Comparison of ENCODE assay signal across 10 cellular contexts in genomic region chr20:49280463-49281058, GRCh38. TPM values are rescaled to one million over a fixed set of nuclear protein-coding genes. Genes with fewer than 3 reads are reported as not detected.
DNase-seq lines count a peak whose midpoint lies in the region; ATAC-seq and TF ChIP-seq lines count a peak whose summit lies in the region.
"Had no signal": no experiment of that assay in that cellular context is flagged by ENCODE, and none has a peak within 500 bp of the region (broad histone marks: within the 10 kb centered on the region; RNA-seq: fewer than 3 reads in every experiment).

No MANE protein-coding gene starts in this region.

- peaks cover 41% of the 10 kb centered on the region for H3K23me2 ChIP-seq in H9 (ENCODE audit: insufficient read length, low read depth, low read length, poor library complexity, severe bottlenecking)

- peaks cover 19% of the 10 kb centered on the region for H3K27me3 Mint-ChIP-seq in H9 (ENCODE audit: low read depth)
- H3K27me3 Mint-ChIP-seq in activated naive CD8-positive, alpha-beta T cell treated with anti-CD3 and anti-CD28 coated beads, Interleukin-2, amount 50 U/mL, for 24 hours, result peaks cover 5% of the 10 kb centered on the region

- H2BK15ac ChIP-seq in H9 (ENCODE audit: low read depth, low read length), result no peak overlapping the region

- no peak overlapping the region for H3K56ac ChIP-seq in H9 (ENCODE audit: insufficient read length, low read depth, low read length)

- no TSS peak for BruUV-seq in A673 (replicated peaks; lab: Mats Ljungman, UMichigan)

- H4K91ac ChIP-seq in H9 (ENCODE audit: insufficient read length, low read depth, low read length), result no peak overlapping the region

- peak overlapping the region; percentile 99 for H3K9ac ChIP-seq in H9 (ENCODE audit: extremely low read depth, insufficient read length, low read length)

- POLR2A ChIA-PET in A673 (lab: Charles Lee; ENCODE audit: low non-redundant PET), result no interaction called here

- peak; percentile 29 for DNase-seq in A673 (ENCODE audit: low spot score)
- no peak for DNase-seq in H9
- DNase-seq in activated naive CD8-positive, alpha-beta T cell treated with anti-CD3 and anti-CD28 coated beads, Interleukin-2, amount 50 U/mL, for 24 hours, result no peak
- no peak for DNase-seq in lower lobe of right lung
- no peak for DNase-seq in NK-92 treated with Interleukin-12 subunit alpha and Interleukin-12 subunit beta, amount 100 ng/mL, for 24 hours (lab: John Stamatoyannopoulos, UW)
- DNase-seq in NCI-H510A (lab: John Stamatoyannopoulos, UW), result no peak
- no peak for DNase-seq in activated gamma-delta T cell treated with Interleukin-2 at 50 U/mL for 16 hours
- DNase-seq in body of pancreas, result no peak
- DNase-seq: central memory CD4-positive, alpha-beta T cell; NCI-H1930 had no signal

- H2BK5ac ChIP-seq in H9 (ENCODE audit: insufficient read length, low read length), result no peak overlapping the region

- peak overlapping the region; percentile 100 for H3K4me2 ChIP-seq in H9 (ENCODE audit: insufficient read depth, insufficient read length, low read length)

- no peaks in the 10 kb centered on the region for H4K20me1 ChIP-seq in H9 (ENCODE audit: control insufficient read depth, insufficient read depth, insufficient read length)

- H3K79me1 ChIP-seq in H9 (ENCODE audit: insufficient read depth, low read depth, low read length, poor library complexity, severe bottlenecking), result no peaks in the 10 kb centered on the region

- H4K5ac ChIP-seq in H9 (ENCODE audit: insufficient read length, low read depth, low read length), result no peak overlapping the region

- H3K27me3 ChIP-seq in A673 (replicated peaks; ENCODE audit: insufficient read depth, low read depth, low read length, poor library complexity) (no peaks in the 10 kb centered on the region), H9 (ENCODE audit: insufficient read depth, low read length) (no peaks in the 10 kb centered on the region), lower lobe of right lung (ENCODE audit: low read depth) (no peaks in the 10 kb centered on the region), body of pancreas (no peaks in the 10 kb centered on the region)

- H3K27ac Mint-ChIP-seq in H9, result peak overlapping the region; percentile 97 to 99 (median 98); a peak in 6 of 7 replicates
- peak overlapping the region; percentile 99 for H3K27ac Mint-ChIP-seq in activated naive CD8-positive, alpha-beta T cell treated with anti-CD3 and anti-CD28 coated beads, Interleukin-2, amount 50 U/mL, for 24 hours

- peaks cover 28% of the 10 kb centered on the region for H3K9me3 ChIP-seq in A673 (ENCODE audit: low read depth, low read length, poor library complexity, severe bottlenecking)
- H3K9me3 ChIP-seq in H9 (ENCODE audit: control insufficient read depth, low read depth, low read length), result no peaks in the 10 kb centered on the region
- peaks cover 30% of the 10 kb centered on the region for H3K9me3 ChIP-seq in lower lobe of right lung
- H3K9me3 ChIP-seq in body of pancreas, result peaks cover 0 to 16% (median 0%) of the 10 kb centered on the region in 3 donors

- intact Hi-C loops in A673 (cut with micrococcal nuclease; ENCODE audit: unreplicated experiment) (no loop called here), lower lobe of right lung (cut with DNase I) (no loop called here), body of pancreas (cut with DNase I) (no loop called here)

- H4K8ac ChIP-seq in H9 (replicated peaks; ENCODE audit: insufficient read length, low read depth, low read length), result no peak overlapping the region

- H3K4me3 ChIP-seq in A673 (ENCODE audit: low read depth, low read length, poor library complexity, severe bottlenecking), result peak overlapping the region; percentile 81
- peak overlapping the region; percentile 91 for H3K4me3 ChIP-seq in lower lobe of right lung
- H3K4me3 ChIP-seq in body of pancreas, result no peak overlapping the region

- no peak overlapping the region for H2AK5ac ChIP-seq in H9 (ENCODE audit: insufficient read length, low read length)

- peaks cover 13% of the 10 kb centered on the region for H3K4me1 ChIP-seq in A673 (ENCODE audit: insufficient read depth, low read length, poor library complexity, severe bottlenecking)
- H3K4me1 ChIP-seq in H9 (ENCODE audit: insufficient read depth, low read length), result no peaks in the 10 kb centered on the region
- H3K4me1 ChIP-seq in lower lobe of right lung, result peaks cover 59% of the 10 kb centered on the region
- peaks cover 57% of the 10 kb centered on the region for H3K4me1 ChIP-seq in body of pancreas

- H3K4me1 Mint-ChIP-seq in H9, result peaks cover 56 to 66% of the 10 kb centered on the region in 2 experiments
- H3K4me1 Mint-ChIP-seq in activated naive CD8-positive, alpha-beta T cell treated with anti-CD3 and anti-CD28 coated beads, Interleukin-2, amount 50 U/mL, for 24 hours, result peaks cover 84% of the 10 kb centered on the region

- CTCF ChIA-PET in A673 (lab: Charles Lee), result no interaction called here

- no peak overlapping the region for H2BK12ac ChIP-seq in H9 (ENCODE audit: insufficient read length, low read depth, low read length)

- no peak for ATAC-seq in activated naive CD8-positive, alpha-beta T cell treated with anti-CD3 and anti-CD28 coated beads, Interleukin-2, amount 50 U/mL, for 24 hours
- ATAC-seq in lower lobe of right lung (no peak), body of pancreas (no peak)

- no peak overlapping the region for H3K4ac ChIP-seq in H9 (ENCODE audit: low read depth, low read length)

- peak overlapping the region; percentile 94 for H3K27ac ChIP-seq in A673 (ENCODE audit: low read depth, low read length, poor library complexity, severe bottlenecking)
- peak overlapping the region; percentile 87 for H3K27ac ChIP-seq in H9 (ENCODE audit: insufficient read length, low read depth, low read length)
- peak overlapping the region; percentile 93 for H3K27ac ChIP-seq in lower lobe of right lung
- H3K27ac ChIP-seq in body of pancreas, result peak overlapping the region in 1 of 4 donors; percentile 6

- H3K14ac ChIP-seq in H9 (ENCODE audit: insufficient read depth, low read length), result no peak overlapping the region

- H3K4me3 Mint-ChIP-seq in H9, result peak overlapping the region; percentile 99
- peak overlapping the region; percentile 90 for H3K4me3 Mint-ChIP-seq in activated naive CD8-positive, alpha-beta T cell treated with anti-CD3 and anti-CD28 coated beads, Interleukin-2, amount 50 U/mL, for 24 hours

- peaks cover 24 to 36% of the 10 kb centered on the region in 2 experiments for H3K9me3 Mint-ChIP-seq in H9
- peaks cover 23% of the 10 kb centered on the region for H3K9me3 Mint-ChIP-seq in activated naive CD8-positive, alpha-beta T cell treated with anti-CD3 and anti-CD28 coated beads, Interleukin-2, amount 50 U/mL, for 24 hours

- no peak overlapping the region for H2BK120ac ChIP-seq in H9 (ENCODE audit: low read depth, low read length, poor library complexity, severe bottlenecking)

- H3K23ac ChIP-seq in H9 (ENCODE audit: insufficient read length, low read depth, low read length), result no peak overlapping the region

- H3K36me3 ChIP-seq in A673 (ENCODE audit: insufficient read depth, low read length, poor library complexity, severe bottlenecking), result peaks cover 73% of the 10 kb centered on the region
- H3K36me3 ChIP-seq in lower lobe of right lung, result peaks cover 64% of the 10 kb centered on the region
- peaks cover 31 to 34% of the 10 kb centered on the region in 2 donors for H3K36me3 ChIP-seq in body of pancreas (replicated peaks in 1 of 2; ENCODE audit: insufficient read depth in 1 of 2, low read depth in 2 of 2)

- TF ChIP-seq CTCF in A673 (conservative IDR thresholded peaks at IDR 0.05; ENCODE audit: low read depth, low read length) (no peak), H9 (conservative IDR thresholded peaks at IDR 0.05) (no peak), lower lobe of right lung (IDR thresholded peaks at IDR 0.05) (no peak), body of pancreas (IDR thresholded peaks at IDR 0.05) (no peak)

- H2BK20ac ChIP-seq in H9 (ENCODE audit: low read depth, low read length, poor library complexity, severe bottlenecking), result no peak overlapping the region

- H3K36me3 Mint-ChIP-seq in H9 (ENCODE audit: insufficient read depth in 1 of 3, low read depth in 3 of 3), result peaks cover 74 to 83% (median 83%) of the 10 kb centered on the region in 3 experiments
- peaks cover 88% of the 10 kb centered on the region for H3K36me3 Mint-ChIP-seq in activated naive CD8-positive, alpha-beta T cell treated with anti-CD3 and anti-CD28 coated beads, Interleukin-2, amount 50 U/mL, for 24 hours (ENCODE audit: low read depth)

- WGBS in H9 (ENCODE audit: extremely low coverage, insufficient read length, low lambda C conversion rate), result no CpG with 5 or more reads among the region's 6 CpGs
- WGBS in body of pancreas, 2 donors, result 78% methylated on average over 6 of the region's 6 CpGs

- no peak for TF ChIP-seq POLR2A in body of pancreas (IDR thresholded peaks at IDR 0.05)

- H3T11ph ChIP-seq in H9 (ENCODE audit: low read length), result no peak overlapping the region

- peaks cover 70% of the 10 kb centered on the region for H3K79me2 ChIP-seq in H9 (ENCODE audit: insufficient read depth, low read length)

- no peak overlapping the region for H2AFZ ChIP-seq in H9 (ENCODE audit: low read length)

- H3K18ac ChIP-seq in H9 (ENCODE audit: insufficient read length, low read depth, low read length), result no peak overlapping the region

RNA-seq across cellular contexts. Expression of gene ZNFX1, which starts 2.7 kb away (rescaled TPM):
- total RNA-seq in A673 (2021) (15.4 and 19.0 TPM in 2 replicates), H9 (2021) (12.8 and 13.3 TPM in 2 replicates), lower lobe of right lung (53.9 TPM), body of pancreas (10 to 100 TPM in 1 of 2 donors, 1 to 10 TPM in 1; 7.3 to 17.4 TPM)

Comparison
In these comparisons a context has a peak if more than half of its experiments do, and no peak if none do; other contexts are left out.
1. H3K4me3 ChIP-seq: peak in A673 (single experiment) and lower lobe of right lung (single experiment); none in body of pancreas (0 of 2).